20 cellular contexts compared by ENCODE assay signal in the genomic region with DNA sequence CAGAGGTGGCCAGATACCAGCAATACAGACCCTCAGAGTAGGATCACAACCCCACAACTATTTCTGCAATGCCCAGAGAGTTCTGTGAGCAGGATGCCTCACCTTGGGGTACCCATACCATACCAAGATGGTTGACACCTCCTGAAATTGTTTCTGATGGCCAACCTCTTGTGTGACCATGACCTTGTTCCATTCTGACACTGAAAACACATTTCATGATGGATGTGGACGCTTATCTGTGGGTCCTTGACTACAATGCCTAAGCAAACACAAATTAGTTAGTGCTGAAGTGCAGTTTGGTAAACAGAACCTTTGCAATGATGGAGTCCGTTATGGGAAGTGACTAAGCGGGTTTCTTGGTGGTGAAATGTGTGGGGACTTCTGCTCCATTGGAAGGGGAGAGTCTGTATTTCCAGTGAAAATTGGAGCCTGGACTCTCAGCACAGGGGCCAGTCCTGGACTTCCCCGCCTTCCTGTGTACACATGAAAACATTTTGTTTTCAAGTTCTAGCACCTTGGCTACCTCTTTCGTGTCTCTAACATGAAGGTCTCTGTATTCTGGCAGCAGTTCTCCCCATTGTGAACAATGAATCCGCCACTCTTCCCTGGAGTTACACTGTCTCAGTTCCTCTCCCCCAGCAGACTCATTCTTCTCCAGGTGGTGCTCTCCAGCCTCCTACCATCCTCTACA.
DNase-seq lines count a peak whose midpoint lies in the region; ATAC-seq and TF ChIP-seq lines count a peak whose summit lies in the region.
"Had no signal": no experiment of that assay in that cellular context is flagged by ENCODE, and none has a peak within 500 bp of the region (broad histone marks: within the 10 kb centered on the region; RNA-seq: fewer than 3 reads in every experiment).

No MANE protein-coding gene starts in this region.

- H3K36me3 ChIP-seq in GM23338 (ENCODE audit: insufficient read depth) = no peaks in the 10 kb centered on the region
- H3K36me3 ChIP-seq: gastrocnemius medialis had no signal

- peaks cover 7% of the 10 kb centered on the region; the same call in 1 of the 2 replicates for H3K79me2 ChIP-seq in GM23338 (replicated peaks; ENCODE audit: insufficient read depth)

- no peaks in the 10 kb centered on the region for H3F3A ChIP-seq in GM23338 (replicated peaks; ENCODE audit: low read depth)

- TF ChIP-seq CTCF in GM23338 (conservative IDR thresholded peaks at IDR 0.05; ENCODE audit: low read depth in 2 of 2) (no peak), nephron progenitor cell (IDR thresholded peaks at IDR 0.05) (no peak)

- H3K27ac ChIP-seq in GM23338 (ENCODE audit: low read depth) = no peak overlapping the region
- H3K27ac ChIP-seq: C4-2B, gastrocnemius medialis, KMS-11 had no signal

- ATAC-seq in GM23338 = no peak
- ATAC-seq in activated T-helper 17 cell treated with anti-CD3 and anti-CD28 coated beads, Interleukin-2, amount 50 U/mL, for 72 hours (replicated peaks) = peak; percentile 13
- ATAC-seq: activated CD4-positive, CD25-positive, alpha-beta regulatory T cell treated with anti-CD3 and anti-CD28 coated beads, Interleukin-2, amount 50 U/mL, for 24 hours; gastrocnemius medialis had no signal

- no peaks in the 10 kb centered on the region for H3K4me1 ChIP-seq in GM23338 (ENCODE audit: insufficient read depth)

- H3K9me3 Mint-ChIP-seq in GM23338 (no peaks in the 10 kb centered on the region), nephron progenitor cell (no peaks in the 10 kb centered on the region)
- H3K9me3 Mint-ChIP-seq in activated T-helper 17 cell treated with anti-CD3 and anti-CD28 coated beads, Interleukin-2, amount 50 U/mL, for 72 hours = no peaks in the 10 kb centered on the region
- H3K9me3 Mint-ChIP-seq: activated T-helper 1 cell treated with anti-CD3 and anti-CD28 coated beads, Interleukin-12 subunit alpha, Interleukin-12 subunit beta, Interleukin-2, Interleukin-4 antibody, amounts not matched to agents 30 ng/mL and 10 ng/mL and 1 ng/mL, durations not matched to agents 14 hours and 24 hours and 36 hours had no signal

- no peaks in the 10 kb centered on the region; the same call in 2 of the 3 replicates for H3K36me3 Mint-ChIP-seq in GM23338 (ENCODE audit: low read depth)
- no peaks in the 10 kb centered on the region for H3K36me3 Mint-ChIP-seq in activated T-helper 17 cell treated with anti-CD3 and anti-CD28 coated beads, Interleukin-2, amount 50 U/mL, for 72 hours (ENCODE audit: low read depth)
- H3K36me3 Mint-ChIP-seq in nephron progenitor cell (ENCODE audit: low read depth) = peaks cover 5% of the 10 kb centered on the region

- H3K4me3 Mint-ChIP-seq in GM23338 (no peak overlapping the region), nephron progenitor cell (no peak overlapping the region)
- no peak overlapping the region for H3K4me3 Mint-ChIP-seq in activated T-helper 17 cell treated with anti-CD3 and anti-CD28 coated beads, Interleukin-2, amount 50 U/mL, for 72 hours
- H3K4me3 Mint-ChIP-seq: activated T-helper 1 cell treated with anti-CD3 and anti-CD28 coated beads, Interleukin-12 subunit alpha, Interleukin-12 subunit beta, Interleukin-2, Interleukin-4 antibody, amounts not matched to agents 30 ng/mL and 10 ng/mL and 1 ng/mL, durations not matched to agents 14 hours and 24 hours and 36 hours had no signal

- H3K4me3 ChIP-seq in GM23338 = no peak overlapping the region
- H3K4me3 ChIP-seq: gastrocnemius medialis had no signal

- H3K27ac Mint-ChIP-seq in GM23338 (peak overlapping the region; percentile 40), nephron progenitor cell (peak overlapping the region; percentile 81)
- peak overlapping the region; percentile 15 for H3K27ac Mint-ChIP-seq in activated T-helper 17 cell treated with anti-CD3 and anti-CD28 coated beads, Interleukin-2, amount 50 U/mL, for 72 hours
- H3K27ac Mint-ChIP-seq: activated T-helper 1 cell treated with anti-CD3 and anti-CD28 coated beads, Interleukin-12 subunit alpha, Interleukin-12 subunit beta, Interleukin-2, Interleukin-4 antibody, amounts not matched to agents 30 ng/mL and 10 ng/mL and 1 ng/mL, durations not matched to agents 14 hours and 24 hours and 36 hours had no signal

- no peaks in the 10 kb centered on the region for H4K20me1 ChIP-seq in GM23338 (replicated peaks; ENCODE audit: insufficient read depth)

- DNase-seq in NCI-H510A treated with DMSO at 0.1 percent for 48 hours (lab: John Stamatoyannopoulos, UW) = peak; percentile 43
- DNase-seq in NCI-H510A (lab: John Stamatoyannopoulos, UW) = no peak
- no peak for DNase-seq in GM23338 (ENCODE audit: low spot score)
- DNase-seq in nephron progenitor cell = no peak
- no peak for DNase-seq in stimulated activated CD4-positive, alpha-beta T cell treated with anti-CD3 and anti-CD28 coated beads, Interleukin-4, amount 100 ng/mL, for 4 hours
- DNase-seq in mucosa of gallbladder (ENCODE audit: low spot score) = no peak
- DNase-seq in OCI-M2 (lab: John Stamatoyannopoulos, UW; ENCODE audit: unreplicated experiment) = no peak
- DNase-seq: gastrocnemius medialis; kidney; NCI-H1105 treated with DMSO at 0.1 percent for 48 hours; NCI-H2171 treated with DMSO at 0.1 percent for 48 hours; SK-N-SH; small intestine; stimulated activated CD4-positive, alpha-beta T cell treated with anti-CD3 and anti-CD28 coated beads, Interleukin-4, amount 100 ng/mL, for 1 hour; T-helper 9 cell had no signal

- H3K4me1 Mint-ChIP-seq in GM23338 = peaks cover 13% of the 10 kb centered on the region
- H3K4me1 Mint-ChIP-seq in activated T-helper 17 cell treated with anti-CD3 and anti-CD28 coated beads, Interleukin-2, amount 50 U/mL, for 72 hours = peaks cover 3% of the 10 kb centered on the region
- H3K4me1 Mint-ChIP-seq in nephron progenitor cell = peaks cover 50% of the 10 kb centered on the region

- H3K27me3 ChIP-seq in GM23338 (ENCODE audit: insufficient read depth) = no peaks in the 10 kb centered on the region
- H3K27me3 ChIP-seq: gastrocnemius medialis had no signal

- no peaks in the 10 kb centered on the region for H3K9me2 ChIP-seq in GM23338 (ENCODE audit: insufficient read depth)
- H3K9me2 ChIP-seq: SK-N-SH had no signal

- no peak overlapping the region for H2AFZ ChIP-seq in GM23338

- no peak overlapping the region for H3K4me2 ChIP-seq in GM23338
- H3K4me2 ChIP-seq: KMS-11, SK-N-SH had no signal

- H3K27me3 Mint-ChIP-seq in GM23338 (ENCODE audit: insufficient read depth, low read depth, poor library complexity) (peaks cover 6% of the 10 kb centered on the region), nephron progenitor cell (ENCODE audit: low read depth, poor library complexity) (peaks cover 4% of the 10 kb centered on the region)
- no peaks in the 10 kb centered on the region for H3K27me3 Mint-ChIP-seq in activated T-helper 17 cell treated with anti-CD3 and anti-CD28 coated beads, Interleukin-2, amount 50 U/mL, for 72 hours

TF ChIP-seq in GM23338, 12 proteins besides CTCF, POLR2A, EP300 and RAD21 (continues in another document):
- no peak for TF ChIP-seq NANOG (IDR thresholded peaks at IDR 0.05; ENCODE audit: borderline replicate concordance)
- TF ChIP-seq, protein P1, sequence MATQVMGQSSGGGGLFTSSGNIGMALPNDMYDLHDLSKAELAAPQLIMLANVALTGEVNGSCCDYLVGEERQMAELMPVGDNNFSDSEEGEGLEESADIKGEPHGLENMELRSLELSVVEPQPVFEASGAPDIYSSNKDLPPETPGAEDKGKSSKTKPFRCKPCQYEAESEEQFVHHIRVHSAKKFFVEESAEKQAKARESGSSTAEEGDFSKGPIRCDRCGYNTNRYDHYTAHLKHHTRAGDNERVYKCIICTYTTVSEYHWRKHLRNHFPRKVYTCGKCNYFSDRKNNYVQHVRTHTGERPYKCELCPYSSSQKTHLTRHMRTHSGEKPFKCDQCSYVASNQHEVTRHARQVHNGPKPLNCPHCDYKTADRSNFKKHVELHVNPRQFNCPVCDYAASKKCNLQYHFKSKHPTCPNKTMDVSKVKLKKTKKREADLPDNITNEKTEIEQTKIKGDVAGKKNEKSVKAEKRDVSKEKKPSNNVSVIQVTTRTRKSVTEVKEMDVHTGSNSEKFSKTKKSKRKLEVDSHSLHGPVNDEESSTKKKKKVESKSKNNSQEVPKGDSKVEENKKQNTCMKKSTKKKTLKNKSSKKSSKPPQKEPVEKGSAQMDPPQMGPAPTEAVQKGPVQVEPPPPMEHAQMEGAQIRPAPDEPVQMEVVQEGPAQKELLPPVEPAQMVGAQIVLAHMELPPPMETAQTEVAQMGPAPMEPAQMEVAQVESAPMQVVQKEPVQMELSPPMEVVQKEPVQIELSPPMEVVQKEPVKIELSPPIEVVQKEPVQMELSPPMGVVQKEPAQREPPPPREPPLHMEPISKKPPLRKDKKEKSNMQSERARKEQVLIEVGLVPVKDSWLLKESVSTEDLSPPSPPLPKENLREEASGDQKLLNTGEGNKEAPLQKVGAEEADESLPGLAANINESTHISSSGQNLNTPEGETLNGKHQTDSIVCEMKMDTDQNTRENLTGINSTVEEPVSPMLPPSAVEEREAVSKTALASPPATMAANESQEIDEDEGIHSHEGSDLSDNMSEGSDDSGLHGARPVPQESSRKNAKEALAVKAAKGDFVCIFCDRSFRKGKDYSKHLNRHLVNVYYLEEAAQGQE (IDR thresholded peaks at IDR 0.05; ENCODE audit: unreplicated experiment) = no peak
- TF ChIP-seq EZH2phosphoT487 (IDR thresholded peaks at IDR 0.05; ENCODE audit: unreplicated experiment) = no peak
- no peak for TF ChIP-seq ZNF114 (CRISPR knock-in tag; IDR thresholded peaks at IDR 0.05)
- TF ChIP-seq JUNB (IDR thresholded peaks at IDR 0.05; ENCODE audit: unreplicated experiment) = no peak
- no peak for TF ChIP-seq EZH2 (IDR thresholded peaks at IDR 0.05; ENCODE audit: low read depth, unreplicated experiment)
- TF ChIP-seq CREB1 (CRISPR knock-in tag; IDR thresholded peaks at IDR 0.05; ENCODE audit: low read depth) = no peak

Comparison
In these comparisons a context has a peak if more than half of its experiments do, and no peak if none do; other contexts are left out.
1. H3K27ac Mint-ChIP-seq: peak in every context shown above with its lines; median percentile 81 in nephron progenitor cell; 40 in GM23338; 15 in activated T-helper 17 cell treated with anti-CD3 and anti-CD28 coated beads, Interleukin-2, amount 50 U/mL, for 72 hours.